Comparison of ENCODE assay signal across 8 cellular contexts in the genomic region with DNA sequence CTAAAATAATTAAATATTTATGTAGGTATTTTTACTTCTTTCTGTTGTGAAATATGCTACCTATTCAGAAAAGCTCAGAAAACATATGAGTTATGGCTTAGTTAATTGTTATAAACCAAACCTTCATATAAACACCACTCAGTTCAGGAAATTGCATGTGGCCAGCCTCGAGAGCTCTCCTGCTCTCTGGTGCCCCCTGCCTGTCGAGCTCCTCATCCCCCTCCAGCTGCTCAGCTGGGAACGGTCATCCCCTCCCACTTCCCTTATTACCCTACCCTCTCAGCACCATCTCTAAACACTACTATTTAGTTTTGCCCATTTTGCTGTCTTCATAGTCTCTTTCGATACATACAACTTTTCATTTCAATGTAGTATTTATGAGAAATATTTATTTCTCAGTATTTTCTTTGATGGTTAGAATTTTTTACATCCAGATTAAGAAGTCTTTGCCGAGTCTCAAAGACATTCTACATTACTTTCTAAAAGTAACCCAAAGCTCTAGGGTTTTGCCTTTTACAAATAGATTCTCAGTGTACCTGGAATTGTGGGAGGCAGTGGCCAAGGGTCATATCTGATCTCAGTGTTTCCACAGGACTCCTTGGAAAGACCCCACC.
DNase-seq lines count a peak whose midpoint lies in the region; ATAC-seq and TF ChIP-seq lines count a peak whose summit lies in the region.

No MANE protein-coding gene starts in this region.

- H3K27ac ChIP-seq in VCaP: no peak overlapping the region
- H3K27ac ChIP-seq in brain microvascular endothelial cell: no peak overlapping the region

- H3K36me3 ChIP-seq in brain microvascular endothelial cell (replicated peaks): no peaks in the 10 kb centered on the region

- in situ Hi-C loops in brain microvascular endothelial cell (cut with HindIII; ENCODE audit: low pct_ligation_motif_present, low sequenced_read_pairs): no loop called here

- H3K4me3 ChIP-seq in brain microvascular endothelial cell (ENCODE audit: low read depth, low read length): no peak overlapping the region

- peak; percentile 26 for DNase-seq in NCI-H2227 (lab: John Stamatoyannopoulos, UW; ENCODE audit: unreplicated experiment)
- no peak for DNase-seq in NCI-H2227 treated with DMSO at 0.1 percent for 48 hours (lab: John Stamatoyannopoulos, UW)
- DNase-seq in NCI-H2081 (lab: John Stamatoyannopoulos, UW): peak; percentile 57 to 73
- DNase-seq in brain microvascular endothelial cell: peak; percentile 60
- peak; percentile 53 for DNase-seq in iris pigment epithelial cell (ENCODE audit: low read depth)
- peak; percentile 93 for DNase-seq in stimulated activated CD4-positive, alpha-beta T cell treated with anti-CD3 and anti-CD28 coated beads, Interleukin-2, amount 100 ng/mL, for 24 hours

- peak; percentile 96 for TF ChIP-seq CTCF in VCaP (conservative IDR thresholded peaks at IDR 0.05)
- peak; percentile 99 for TF ChIP-seq CTCF in brain microvascular endothelial cell (IDR thresholded peaks at IDR 0.05; ENCODE audit: low read depth, low read length, missing control alignments)

- ATAC-seq in HG02870 (IDR thresholded peaks at IDR 0.05; ENCODE audit: unreplicated experiment): peak; percentile 72

- no peaks in the 10 kb centered on the region for H3K27me3 ChIP-seq in brain microvascular endothelial cell (replicated peaks)
